ENCODE assay signal across 8 cellular contexts in genomic region chr12:110582286-110583136, GRCh38. TPM values are rescaled to one million over a fixed set of nuclear protein-coding genes. Genes with fewer than 3 reads are reported as not detected.
DNase-seq lines count a peak whose midpoint lies in the region; ATAC-seq and TF ChIP-seq lines count a peak whose summit lies in the region.

No MANE protein-coding gene starts in this region.

- H3K9me3 Mint-ChIP-seq in CD14-positive monocyte = peaks cover 0 to 2% (median 0%) of the 10 kb centered on the region in 7 donors

- H3K4me1 Mint-ChIP-seq in CD14-positive monocyte = peaks cover 73% of the 10 kb centered on the region

- peak overlapping the region; percentile 87 for H3K9ac ChIP-seq in SU-DHL-6 (ENCODE audit: low read length)

- 0 to 1% (median 0%) methylated on average over 77 to 104 of the region's 104 CpGs for WGBS in adipose tissue, 3 donors
- WGBS in right cardiac atrium = under 1% methylated on average over 104 of the region's 104 CpGs
- 0% methylated on average over 66 to 104 of the region's 104 CpGs for WGBS in aorta, 2 donors

- peaks cover 9 to 14% of the 10 kb centered on the region in 2 donors for H3K36me3 Mint-ChIP-seq in CD14-positive monocyte

- H3K79me2 ChIP-seq in SU-DHL-6 (ENCODE audit: insufficient read depth, low read length) = peaks cover 54% of the 10 kb centered on the region

- TF ChIP-seq CTCF in CD14-positive monocyte (IDR thresholded peaks at IDR 0.05) (no peak), SU-DHL-6 (IDR thresholded peaks at IDR 0.05; ENCODE audit: insufficient read depth, low read length, poor library complexity, severe bottlenecking) (no peak)

- no peaks in the 10 kb centered on the region for H3K9me2 ChIP-seq in SU-DHL-6 (replicated peaks; ENCODE audit: insufficient read depth, low read length)

- H3K36me3 ChIP-seq in SU-DHL-6 (ENCODE audit: low read length) (no peaks in the 10 kb centered on the region), aorta (ENCODE audit: control insufficient read depth in 1 of 2, insufficient read depth in 2 of 2, low read length in 1 of 2) (no peaks in the 10 kb centered on the region)

- peaks cover 0 to 8% (median 0%) of the 10 kb centered on the region in 3 donors for H3K27me3 Mint-ChIP-seq in CD14-positive monocyte (ENCODE audit: low read depth in 3 of 3)

- peaks cover 13% of the 10 kb centered on the region for H3K4me1 ChIP-seq in right cardiac atrium (ENCODE audit: control insufficient read depth, insufficient read depth, low read length)
- H3K4me1 ChIP-seq in aorta (ENCODE audit: control insufficient read depth in 1 of 2, insufficient read depth in 2 of 2, low read length in 2 of 2) = no peaks in the 10 kb centered on the region

- intact Hi-C loops in CD14-positive monocyte (cut with micrococcal nuclease) = no loop called here
- intact Hi-C loops in right cardiac atrium (cut with DNase I) = loop anchor here in 1 of 4 donors (5.0 kb wide), 1 partner anchor 35 kb away; no protein-coding TSS in a partner anchor
- intact Hi-C loops in aorta (cut with DNase I) = loop anchor here (5.0 kb wide), 3 partner anchors 40 to 80 kb away; partner anchors contain the start of genes RAD9B (in 1 of the 2) and VPS29 (in 1 of the 2)

- DNase-seq in CD14-positive monocyte (ENCODE audit: low spot score) (peak; percentile 83), right cardiac atrium (peak; percentile 68 to 87 (median 87)), renal cortical epithelial cell (ENCODE audit: low read depth) (peak; percentile 44), aorta (peak; percentile 81 to 87)

- peak; percentile 54 for ATAC-seq in GM19035 (IDR thresholded peaks at IDR 0.05; ENCODE audit: unreplicated experiment)
- ATAC-seq in HG03342 (IDR thresholded peaks at IDR 0.05; ENCODE audit: unreplicated experiment) = peak; percentile 41
- ATAC-seq in right cardiac atrium = peak; percentile 43 to 50
- peak; percentile 65 for ATAC-seq in aorta (ENCODE audit: low FRiP score)

- peak overlapping the region; percentile 87 for H3K4me3 ChIP-seq in SU-DHL-6 (ENCODE audit: insufficient read depth, low read length, poor library complexity, severe bottlenecking)
- peak overlapping the region; percentile 95 for H3K4me3 ChIP-seq in right cardiac atrium (ENCODE audit: low read length)
- H3K4me3 ChIP-seq in aorta (ENCODE audit: low read length in 2 of 2) = peak overlapping the region; percentile 38 to 93

- H3F3A ChIP-seq in SU-DHL-6 (ENCODE audit: insufficient read depth) = peaks cover 9% of the 10 kb centered on the region; the same call in 1 of the 2 replicates

- no peak overlapping the region for H2AFZ ChIP-seq in SU-DHL-6 (ENCODE audit: low read depth, low read length, severe bottlenecking)

- H3K9me3 ChIP-seq in SU-DHL-6 (ENCODE audit: insufficient read depth, low read length) (no peaks in the 10 kb centered on the region), right cardiac atrium (ENCODE audit: control insufficient read depth, low read length) (no peaks in the 10 kb centered on the region), aorta (ENCODE audit: control insufficient read depth, low read length) (no peaks in the 10 kb centered on the region)

- peak overlapping the region; percentile 86 to 95 (median 91) for H3K27ac Mint-ChIP-seq in CD14-positive monocyte

- H3K4me2 ChIP-seq in SU-DHL-6 (ENCODE audit: low read depth, low read length, poor library complexity, severe bottlenecking) = peak overlapping the region; percentile 83

- peaks cover 4% of the 10 kb centered on the region; the same call in 1 of the 2 replicates for H4K20me1 ChIP-seq in SU-DHL-6 (ENCODE audit: low read depth, low read length)

- H3K27me3 ChIP-seq in SU-DHL-6 (ENCODE audit: low read length) = no peaks in the 10 kb centered on the region
- no peaks in the 10 kb centered on the region for H3K27me3 ChIP-seq in right cardiac atrium (ENCODE audit: control insufficient read depth, insufficient read depth)
- H3K27me3 ChIP-seq in aorta (ENCODE audit: control insufficient read depth in 1 of 2, insufficient read depth in 2 of 2, low read length in 1 of 2) = no peaks in the 10 kb centered on the region

- peak overlapping the region; percentile 97 to 98 for H3K4me3 Mint-ChIP-seq in CD14-positive monocyte

- H3K27ac ChIP-seq in SU-DHL-6 (ENCODE audit: low read depth, low read length) (peak overlapping the region; percentile 51), adipose tissue (ENCODE audit: low read depth, low read length) (peak overlapping the region; percentile 30), right cardiac atrium (ENCODE audit: low read length) (peak overlapping the region; percentile 82), aorta (ENCODE audit: low read depth in 1 of 2, low read length in 2 of 2) (peak overlapping the region; percentile 23 to 50)

RNA-seq across cellular contexts. Expression of gene PPTC7, which starts 0.6 kb away (rescaled TPM):
- polyA plus RNA-seq in CD14-positive monocyte = 10 to 100 TPM; 11.6 to 15.1 TPM
- 10 to 100 TPM in 2 of 3 donors, 1 to 10 TPM in 1; 6.9 to 21.9 (median 11.7) TPM for polyA plus RNA-seq in adipose tissue
- total RNA-seq in right cardiac atrium = 10 to 100 TPM; 46.6 to 82.8 (median 56.6) TPM
- polyA plus RNA-seq in right cardiac atrium = 31.5 TPM
- total RNA-seq in renal cortical epithelial cell = 10.6 and 21.3 TPM in 2 replicates
- 10 to 100 TPM; 17.1 to 21.8 TPM for total RNA-seq in aorta
- 1 to 10 TPM; 8.5 to 9.5 TPM for polyA plus RNA-seq in aorta

RNA-seq across cellular contexts. Expression of gene TCTN1, which starts 31.4 kb away (rescaled TPM):
- polyA plus RNA-seq in CD14-positive monocyte (1 to 10 TPM; 4.5 to 6.1 TPM), adipose tissue (10 to 100 TPM in 2 of 3 donors, 1 to 10 TPM in 1; 9.5 to 14.3 (median 13.7) TPM), right cardiac atrium (33.7 TPM), aorta (10 to 100 TPM; 21.0 to 47.1 TPM)
- total RNA-seq in right cardiac atrium (10 to 100 TPM; 37.0 to 47.0 (median 42.4) TPM), renal cortical epithelial cell (11.8 and 56.2 TPM in 2 replicates), aorta (10 to 100 TPM; 19.3 to 40.3 TPM)

Comparison
In these comparisons a context has a peak if more than half of its experiments do, and no peak if none do; other contexts are left out.
1. Peak in every context shown above with its lines: DNase-seq, ATAC-seq, H3K4me3 ChIP-seq and H3K27ac ChIP-seq.
2. H3K27ac ChIP-seq: peak in every context shown above with its lines; median percentile 82 in right cardiac atrium; 51 in SU-DHL-6; 36 in aorta; 30 in adipose tissue.
3. intact Hi-C loops: an anchor here in aorta (5.0 kb wide); none called in CD14-positive monocyte.